ENCODE assay signal across 1 cellular context in the genomic region with DNA sequence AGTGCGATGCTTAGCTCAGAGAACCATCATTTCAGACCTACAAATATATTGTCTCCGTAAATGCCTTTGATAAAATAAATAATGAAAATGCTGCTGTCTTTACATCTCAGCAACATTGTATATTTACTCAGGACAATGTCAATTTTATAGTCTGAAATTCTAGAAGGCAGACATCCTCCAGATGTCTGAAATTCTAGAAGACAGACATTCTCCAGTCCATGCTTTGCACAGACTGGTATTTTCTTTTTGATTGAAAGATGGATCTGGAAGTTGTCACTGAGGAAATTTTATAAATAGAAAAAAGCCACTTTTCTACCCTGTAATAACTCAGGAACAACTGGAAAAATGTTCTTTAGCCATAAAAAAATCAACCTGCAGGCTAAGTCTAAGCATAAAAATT.
TF ChIP-seq lines count a peak whose summit lies in the region.

No MANE protein-coding gene starts in this region.

TF ChIP-seq in SK-N-SH, 30 proteins besides CTCF, POLR2A, EP300 and RAD21 (continued from another document):
- TF ChIP-seq, protein P1, sequence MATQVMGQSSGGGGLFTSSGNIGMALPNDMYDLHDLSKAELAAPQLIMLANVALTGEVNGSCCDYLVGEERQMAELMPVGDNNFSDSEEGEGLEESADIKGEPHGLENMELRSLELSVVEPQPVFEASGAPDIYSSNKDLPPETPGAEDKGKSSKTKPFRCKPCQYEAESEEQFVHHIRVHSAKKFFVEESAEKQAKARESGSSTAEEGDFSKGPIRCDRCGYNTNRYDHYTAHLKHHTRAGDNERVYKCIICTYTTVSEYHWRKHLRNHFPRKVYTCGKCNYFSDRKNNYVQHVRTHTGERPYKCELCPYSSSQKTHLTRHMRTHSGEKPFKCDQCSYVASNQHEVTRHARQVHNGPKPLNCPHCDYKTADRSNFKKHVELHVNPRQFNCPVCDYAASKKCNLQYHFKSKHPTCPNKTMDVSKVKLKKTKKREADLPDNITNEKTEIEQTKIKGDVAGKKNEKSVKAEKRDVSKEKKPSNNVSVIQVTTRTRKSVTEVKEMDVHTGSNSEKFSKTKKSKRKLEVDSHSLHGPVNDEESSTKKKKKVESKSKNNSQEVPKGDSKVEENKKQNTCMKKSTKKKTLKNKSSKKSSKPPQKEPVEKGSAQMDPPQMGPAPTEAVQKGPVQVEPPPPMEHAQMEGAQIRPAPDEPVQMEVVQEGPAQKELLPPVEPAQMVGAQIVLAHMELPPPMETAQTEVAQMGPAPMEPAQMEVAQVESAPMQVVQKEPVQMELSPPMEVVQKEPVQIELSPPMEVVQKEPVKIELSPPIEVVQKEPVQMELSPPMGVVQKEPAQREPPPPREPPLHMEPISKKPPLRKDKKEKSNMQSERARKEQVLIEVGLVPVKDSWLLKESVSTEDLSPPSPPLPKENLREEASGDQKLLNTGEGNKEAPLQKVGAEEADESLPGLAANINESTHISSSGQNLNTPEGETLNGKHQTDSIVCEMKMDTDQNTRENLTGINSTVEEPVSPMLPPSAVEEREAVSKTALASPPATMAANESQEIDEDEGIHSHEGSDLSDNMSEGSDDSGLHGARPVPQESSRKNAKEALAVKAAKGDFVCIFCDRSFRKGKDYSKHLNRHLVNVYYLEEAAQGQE (IDR thresholded peaks at IDR 0.05; ENCODE audit: low read depth, low read length), result no peak
- TF ChIP-seq NRF1 (IDR thresholded peaks at IDR 0.05; ENCODE audit: low read depth, low read length) (no peak), CHD2 (IDR thresholded peaks at IDR 0.05; ENCODE audit: low read length, partially characterized antibody) (no peak), TCF12 (IDR thresholded peaks at IDR 0.05) (peak; percentile 98), ELF1 (IDR thresholded peaks at IDR 0.05) (no peak), FOXM1 (IDR thresholded peaks at IDR 0.05; ENCODE audit: low read depth) (peak; percentile 50; the same call in 1 of the 2 replicates), POLR2AphosphoS5 (IDR thresholded peaks at IDR 0.05; ENCODE audit: low read depth, low read length) (peak; percentile 88), FOXJ3 (CRISPR knock-in tag; IDR thresholded peaks at IDR 0.05) (no peak), TAF1 (IDR thresholded peaks at IDR 0.05; ENCODE audit: borderline replicate concordance, low read depth, low read length) (no peak)
- TF ChIP-seq, protein P2, sequence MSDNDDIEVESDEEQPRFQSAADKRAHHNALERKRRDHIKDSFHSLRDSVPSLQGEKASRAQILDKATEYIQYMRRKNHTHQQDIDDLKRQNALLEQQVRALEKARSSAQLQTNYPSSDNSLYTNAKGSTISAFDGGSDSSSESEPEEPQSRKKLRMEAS (IDR thresholded peaks at IDR 0.05; ENCODE audit: low read depth), result no peak
- TF ChIP-seq, protein P3, sequence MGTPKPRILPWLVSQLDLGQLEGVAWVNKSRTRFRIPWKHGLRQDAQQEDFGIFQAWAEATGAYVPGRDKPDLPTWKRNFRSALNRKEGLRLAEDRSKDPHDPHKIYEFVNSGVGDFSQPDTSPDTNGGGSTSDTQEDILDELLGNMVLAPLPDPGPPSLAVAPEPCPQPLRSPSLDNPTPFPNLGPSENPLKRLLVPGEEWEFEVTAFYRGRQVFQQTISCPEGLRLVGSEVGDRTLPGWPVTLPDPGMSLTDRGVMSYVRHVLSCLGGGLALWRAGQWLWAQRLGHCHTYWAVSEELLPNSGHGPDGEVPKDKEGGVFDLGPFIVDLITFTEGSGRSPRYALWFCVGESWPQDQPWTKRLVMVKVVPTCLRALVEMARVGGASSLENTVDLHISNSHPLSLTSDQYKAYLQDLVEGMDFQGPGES (IDR thresholded peaks at IDR 0.05; ENCODE audit: low read depth, low read length), result no peak
